Comparison of ENCODE assay signal across 1 cellular context in the genomic region with DNA sequence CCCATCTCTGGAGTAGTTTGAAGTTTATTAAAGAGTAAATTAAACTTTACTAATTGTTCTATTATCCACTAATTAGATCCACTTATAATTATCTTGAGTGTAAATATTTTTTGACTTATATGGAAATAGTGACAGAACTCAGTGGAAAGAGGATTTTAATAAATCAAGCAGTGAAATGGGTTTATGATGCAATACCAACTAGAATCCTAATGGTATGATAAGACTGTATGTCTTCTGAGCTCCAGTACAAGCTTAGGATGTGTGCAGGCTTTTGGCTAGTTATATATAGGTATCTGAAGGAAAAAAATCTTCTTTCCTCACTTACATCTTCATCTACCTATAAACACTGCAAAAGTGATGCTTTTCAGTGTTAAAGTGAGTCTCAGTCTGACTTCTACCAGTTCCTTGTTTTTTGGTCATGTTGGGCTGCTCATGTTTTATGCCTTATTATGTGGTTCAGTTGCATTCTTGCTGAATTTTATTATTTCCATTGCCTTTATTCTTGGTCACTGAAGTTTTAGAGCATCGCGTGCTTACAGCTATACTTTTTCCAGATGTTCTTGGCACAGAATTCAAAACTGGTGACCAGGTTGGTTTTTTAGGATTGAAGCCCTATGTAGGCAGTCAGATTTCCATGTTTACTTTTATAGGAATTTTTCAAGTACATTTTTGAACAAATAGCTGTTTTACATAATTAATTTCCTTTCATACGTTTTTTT.
TF ChIP-seq lines count a peak whose summit lies in the region.

No MANE protein-coding gene starts in this region.

TF ChIP-seq in HepG2, 621 proteins besides CTCF, POLR2A, EP300 and RAD21:
- TF ChIP-seq, protein P1, sequence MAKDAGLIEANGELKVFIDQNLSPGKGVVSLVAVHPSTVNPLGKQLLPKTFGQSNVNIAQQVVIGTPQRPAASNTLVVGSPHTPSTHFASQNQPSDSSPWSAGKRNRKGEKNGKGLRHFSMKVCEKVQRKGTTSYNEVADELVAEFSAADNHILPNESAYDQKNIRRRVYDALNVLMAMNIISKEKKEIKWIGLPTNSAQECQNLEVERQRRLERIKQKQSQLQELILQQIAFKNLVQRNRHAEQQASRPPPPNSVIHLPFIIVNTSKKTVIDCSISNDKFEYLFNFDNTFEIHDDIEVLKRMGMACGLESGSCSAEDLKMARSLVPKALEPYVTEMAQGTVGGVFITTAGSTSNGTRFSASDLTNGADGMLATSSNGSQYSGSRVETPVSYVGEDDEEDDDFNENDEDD (CRISPR knock-in tag; IDR thresholded peaks at IDR 0.05; ENCODE audit: borderline replicate concordance) = no peak
- TF ChIP-seq ATF7 (IDR thresholded peaks at IDR 0.05) (0 out of 2 replicates have a peak, but pooled peaks have one; percentile 9), ATF7 (CRISPR knock-in tag; IDR thresholded peaks at IDR 0.05) (no peak)
- TF ChIP-seq, protein P2, sequence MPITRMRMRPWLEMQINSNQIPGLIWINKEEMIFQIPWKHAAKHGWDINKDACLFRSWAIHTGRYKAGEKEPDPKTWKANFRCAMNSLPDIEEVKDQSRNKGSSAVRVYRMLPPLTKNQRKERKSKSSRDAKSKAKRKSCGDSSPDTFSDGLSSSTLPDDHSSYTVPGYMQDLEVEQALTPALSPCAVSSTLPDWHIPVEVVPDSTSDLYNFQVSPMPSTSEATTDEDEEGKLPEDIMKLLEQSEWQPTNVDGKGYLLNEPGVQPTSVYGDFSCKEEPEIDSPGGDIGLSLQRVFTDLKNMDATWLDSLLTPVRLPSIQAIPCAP (CRISPR knock-in tag; IDR thresholded peaks at IDR 0.05; ENCODE audit: low read depth) = no peak
TF ChIP-seq in HepG2: peak in this region for 1.
